29 cellular contexts compared by ENCODE assay signal in the genomic region with DNA sequence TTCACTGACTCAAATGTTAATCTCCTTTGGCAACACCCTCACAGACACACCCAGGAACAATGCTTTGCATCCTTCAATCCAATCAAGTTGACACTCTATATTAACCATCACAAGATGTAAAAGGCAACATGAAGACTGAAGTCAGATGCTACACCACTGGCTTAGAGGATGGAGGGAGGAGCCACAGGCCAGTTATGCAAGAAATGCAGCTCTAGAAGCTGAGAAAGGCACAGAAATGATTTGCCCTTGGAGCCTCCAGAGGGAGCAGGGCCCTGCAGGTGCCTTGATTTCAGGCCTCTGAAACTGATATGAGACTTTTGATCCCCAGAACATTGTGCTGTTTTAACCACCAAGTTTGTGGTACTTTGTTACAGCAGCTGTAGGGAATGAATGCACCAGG.
DNase-seq lines count a peak whose midpoint lies in the region; ATAC-seq, FAIRE-seq and TF ChIP-seq lines count a peak whose summit lies in the region.
"Had no signal": no experiment of that assay in that cellular context is flagged by ENCODE, and none has a peak within 500 bp of the region (broad histone marks: within the 10 kb centered on the region; RNA-seq: fewer than 3 reads in every experiment).

No MANE protein-coding gene starts in this region.

- H3K4me2 ChIP-seq in keratinocyte (ENCODE audit: control insufficient read depth, extremely low read depth, insufficient read depth, low read depth, low read length), result peak overlapping the region; percentile 27
- H3K4me2 ChIP-seq in smooth muscle cell, result no peak overlapping the region
- H3K4me2 ChIP-seq: A549; BLaER1 treated with 17β-estradiol and CSF1 and Interleukin-3, amounts not matched to agents 10 nM and 100 nM had no signal

- TF ChIP-seq CTCF in 22Rv1 (IDR thresholded peaks at IDR 0.05), result peak; percentile 5; the same call in 1 of the 2 replicates
- 0 out of 2 replicates have a peak, but pooled peaks have one; percentile 24 for TF ChIP-seq CTCF in HFFc6 (IDR thresholded peaks at IDR 0.05)
- TF ChIP-seq CTCF in keratinocyte (optimal IDR thresholded peaks at IDR 0.05 in 1 of 3, IDR thresholded peaks at IDR 0.05 in 1 of 3, conservative IDR thresholded peaks at IDR 0.05 in 1 of 3; ENCODE audit: extremely low read depth in 1 of 3, insufficient read depth in 2 of 3, low read length in 3 of 3), result peak in 2 of 3 experiments; percentile 20 to 40
- no peak for TF ChIP-seq CTCF in smooth muscle cell (IDR thresholded peaks at IDR 0.05; ENCODE audit: borderline replicate concordance, insufficient read depth, poor library complexity, severe bottlenecking)

- H3K27me3 Mint-ChIP-seq in HFFc6 (ENCODE audit: insufficient read depth), result peaks cover 16% of the 10 kb centered on the region
- H3K27me3 Mint-ChIP-seq: activated CD8-positive, alpha-beta memory T cell treated with anti-CD3 and anti-CD28 coated beads, Interleukin-2, amount 10 ng/mL, durations not matched to agents 7 days and 5 days; central memory CD8-positive, alpha-beta T cell had no signal

- peaks cover 14% of the 10 kb centered on the region for H3K4me1 ChIP-seq in keratinocyte (ENCODE audit: control insufficient read depth, extremely low read depth, insufficient read depth, low read length)
- H3K4me1 ChIP-seq in smooth muscle cell (ENCODE audit: low read depth), result no peaks in the 10 kb centered on the region
- H3K4me1 ChIP-seq: A549 had no signal

- no peak overlapping the region for H3K27ac Mint-ChIP-seq in HFFc6
- H3K27ac Mint-ChIP-seq: activated CD8-positive, alpha-beta memory T cell treated with anti-CD3 and anti-CD28 coated beads, Interleukin-2, amount 10 ng/mL, durations not matched to agents 7 days and 5 days; activated naive CD4-positive, alpha-beta T cell treated with anti-CD3 and anti-CD28 coated beads, Interleukin-2, amount 50 U/mL, for 24 hours had no signal

- no peaks in the 10 kb centered on the region for H3K9me3 ChIP-seq in keratinocyte (ENCODE audit: control insufficient read depth, low read depth, low read length)
- H3K9me3 ChIP-seq in smooth muscle cell (replicated peaks; ENCODE audit: low read depth), result no peaks in the 10 kb centered on the region
- H3K9me3 ChIP-seq: A549; BLaER1 treated with 17β-estradiol and CSF1 and Interleukin-3, amounts not matched to agents 10 nM and 100 nM; neutrophil; thyroid gland had no signal

- H3K36me3 Mint-ChIP-seq in HFFc6 (ENCODE audit: low read depth), result no peaks in the 10 kb centered on the region
- H3K36me3 Mint-ChIP-seq: activated CD8-positive, alpha-beta memory T cell treated with anti-CD3 and anti-CD28 coated beads, Interleukin-2, amount 10 ng/mL, durations not matched to agents 7 days and 5 days; activated naive CD4-positive, alpha-beta T cell treated with anti-CD3 and anti-CD28 coated beads, Interleukin-2, amount 50 U/mL, for 24 hours had no signal

- no peak for FAIRE-seq in keratinocyte (lab: Jason Lieb, UNC)
- FAIRE-seq: A549, kidney had no signal

- H2AFZ ChIP-seq in keratinocyte (ENCODE audit: control insufficient read depth, low read length) (no peak overlapping the region), smooth muscle cell (ENCODE audit: low read depth) (no peak overlapping the region)

- H3F3A ChIP-seq in smooth muscle cell (ENCODE audit: low read depth), result no peaks in the 10 kb centered on the region

- dilution Hi-C loops in keratinocyte (cut with MboI; ENCODE audit: extremely low pct_ligation_motif_present, low sequenced_read_pairs), result no loop called here

- H3K27ac ChIP-seq in 22Rv1 (no peak overlapping the region), keratinocyte (ENCODE audit: control insufficient read depth, insufficient read depth, low read length) (peak overlapping the region; percentile 53), smooth muscle cell (ENCODE audit: low read depth) (no peak overlapping the region)
- H3K27ac ChIP-seq: A549; BLaER1 treated with 17β-estradiol and CSF1 and Interleukin-3, amounts not matched to agents 10 nM and 100 nM; epithelial cell of prostate; neutrophil; thyroid gland had no signal

- no peaks in the 10 kb centered on the region for H4K20me1 ChIP-seq in keratinocyte (ENCODE audit: control insufficient read depth, extremely low read depth, insufficient read depth, low read length)
- H4K20me1 ChIP-seq in smooth muscle cell (ENCODE audit: low read depth), result no peaks in the 10 kb centered on the region
- H4K20me1 ChIP-seq: BLaER1 treated with 17β-estradiol and CSF1 and Interleukin-3, amounts not matched to agents 10 nM and 100 nM had no signal

- H3K79me2 ChIP-seq in keratinocyte (ENCODE audit: control insufficient read depth, insufficient read depth, low read length), result no peaks in the 10 kb centered on the region
- H3K79me2 ChIP-seq in smooth muscle cell (ENCODE audit: low read depth), result no peaks in the 10 kb centered on the region

- ATAC-seq in HG03521 (IDR thresholded peaks at IDR 0.05; ENCODE audit: unreplicated experiment), result no peak
- ATAC-seq: activated CD8-positive, alpha-beta memory T cell treated with anti-CD3 and anti-CD28 coated beads, Interleukin-2, amount 10 ng/mL, durations not matched to agents 7 days and 5 days had no signal

- H3K9me1 ChIP-seq in keratinocyte (ENCODE audit: control insufficient read depth, extremely low read depth, insufficient read depth, low read length), result no peaks in the 10 kb centered on the region

- DNase-seq in HFFc6 (peak; percentile 5), amniotic epithelial cell (ENCODE audit: low read depth) (peak; percentile 23), keratinocyte (ENCODE audit: low read depth, low spot score) (no peak), iPS-NIHi11 (ENCODE audit: low spot score) (no peak), smooth muscle cell (lab: John Stamatoyannopoulos, UW; ENCODE audit: unreplicated experiment) (no peak), COLO668 (lab: John Stamatoyannopoulos, UW; ENCODE audit: unreplicated experiment) (no peak)
- DNase-seq: activated CD4-positive, alpha-beta T cell treated with anti-CD3 and anti-CD28 coated beads for 48 hours; activated CD8-positive, alpha-beta memory T cell treated with anti-CD3 and anti-CD28 coated beads, Interleukin-2, amount 10 ng/mL, durations not matched to agents 7 days and 5 days; aorta; foreskin melanocyte; hypothalamus; KG1; kidney; NCI-H1694; NCI-H2171 treated with DMSO at 0.1 percent for 48 hours; NCI-H526 treated with DMSO at 0.1 percent for 48 hours; stimulated activated CD4-positive, alpha-beta T cell treated with anti-CD3 and anti-CD28 coated beads, Interleukin-4, amount 100 ng/mL, for 1 hour; stimulated activated naive CD4-positive, alpha-beta T cell treated with Interleukin-2 at 50 U/mL for 16 hours; T-helper 1 cell; thyroid gland had no signal

- H3K9me3 Mint-ChIP-seq in HFFc6, result no peaks in the 10 kb centered on the region
- H3K9me3 Mint-ChIP-seq: activated naive CD4-positive, alpha-beta T cell treated with anti-CD3 and anti-CD28 coated beads, Interleukin-2, amount 50 U/mL, for 24 hours; central memory CD8-positive, alpha-beta T cell had no signal

- no peak overlapping the region for H3K4me3 ChIP-seq in keratinocyte (ENCODE audit: control insufficient read depth in 2 of 3, extremely low read depth in 1 of 3, insufficient read depth in 2 of 3, low read depth in 1 of 3, low read length in 3 of 3)
- H3K4me3 ChIP-seq in smooth muscle cell, result no peak overlapping the region
- H3K4me3 ChIP-seq: A549; BLaER1 treated with 17β-estradiol and CSF1 and Interleukin-3, amounts not matched to agents 10 nM and 100 nM; lung; thyroid gland had no signal

- peaks cover 15% of the 10 kb centered on the region; the same call in 1 of the 2 replicates for H3K4me1 Mint-ChIP-seq in HFFc6 (ENCODE audit: low read depth)
- H3K4me1 Mint-ChIP-seq: activated CD8-positive, alpha-beta memory T cell treated with anti-CD3 and anti-CD28 coated beads, Interleukin-2, amount 10 ng/mL, durations not matched to agents 7 days and 5 days; activated naive CD4-positive, alpha-beta T cell treated with anti-CD3 and anti-CD28 coated beads, Interleukin-2, amount 50 U/mL, for 24 hours; central memory CD8-positive, alpha-beta T cell had no signal

- H3K36me3 ChIP-seq in keratinocyte (ENCODE audit: control insufficient read depth in 2 of 2, extremely low read depth in 1 of 2, insufficient read depth in 2 of 2, low read length in 2 of 2) (no peaks in the 10 kb centered on the region), smooth muscle cell (ENCODE audit: low read depth) (no peaks in the 10 kb centered on the region)
- H3K36me3 ChIP-seq: BLaER1 treated with 17β-estradiol and CSF1 and Interleukin-3, amounts not matched to agents 10 nM and 100 nM; neutrophil; thyroid gland had no signal

- no peaks in the 10 kb centered on the region for H3K27me3 ChIP-seq in keratinocyte (ENCODE audit: control insufficient read depth, extremely low read depth, insufficient read depth, low read length)
- H3K27me3 ChIP-seq in smooth muscle cell (ENCODE audit: low read depth), result no peaks in the 10 kb centered on the region
- H3K27me3 ChIP-seq: BLaER1 treated with 17β-estradiol and CSF1 and Interleukin-3, amounts not matched to agents 10 nM and 100 nM; neutrophil; thyroid gland had no signal

- H3K9ac ChIP-seq in keratinocyte (ENCODE audit: control insufficient read depth, extremely low read depth, insufficient read depth, low read length) (no peak overlapping the region), smooth muscle cell (ENCODE audit: low read depth) (no peak overlapping the region)
- H3K9ac ChIP-seq: BLaER1 treated with 17β-estradiol and CSF1 and Interleukin-3, amounts not matched to agents 10 nM and 100 nM had no signal

- H3K4me3 Mint-ChIP-seq in HFFc6, result no peak overlapping the region
- H3K4me3 Mint-ChIP-seq: activated CD8-positive, alpha-beta memory T cell treated with anti-CD3 and anti-CD28 coated beads, Interleukin-2, amount 10 ng/mL, durations not matched to agents 7 days and 5 days; activated naive CD4-positive, alpha-beta T cell treated with anti-CD3 and anti-CD28 coated beads, Interleukin-2, amount 50 U/mL, for 24 hours; central memory CD8-positive, alpha-beta T cell had no signal

Comparison
In these comparisons a context has a peak if more than half of its experiments do, and no peak if none do; other contexts are left out.
1. DNase-seq: peak in HFFc6 (single experiment) and amniotic epithelial cell (single experiment); none in keratinocyte (single experiment), iPS-NIHi11 (single experiment), smooth muscle cell (single experiment) and COLO668 (single experiment).